3 cellular contexts compared by ENCODE assay signal in genomic region chr12:106705971-106706370, GRCh38.
"Had no signal": no experiment of that assay in that cellular context is flagged by ENCODE, and none has a peak within 500 bp of the region (broad histone marks: within the 10 kb centered on the region; RNA-seq: fewer than 3 reads in every experiment).

No MANE protein-coding gene starts in this region.

- ATAC-seq: GM12878 had no signal

- H3K4me3 ChIP-seq: GM12878 had no signal

- DNase-seq: GDM1, GF-D8 had no signal
